1 cellular context compared by ENCODE assay signal in the genomic region with DNA sequence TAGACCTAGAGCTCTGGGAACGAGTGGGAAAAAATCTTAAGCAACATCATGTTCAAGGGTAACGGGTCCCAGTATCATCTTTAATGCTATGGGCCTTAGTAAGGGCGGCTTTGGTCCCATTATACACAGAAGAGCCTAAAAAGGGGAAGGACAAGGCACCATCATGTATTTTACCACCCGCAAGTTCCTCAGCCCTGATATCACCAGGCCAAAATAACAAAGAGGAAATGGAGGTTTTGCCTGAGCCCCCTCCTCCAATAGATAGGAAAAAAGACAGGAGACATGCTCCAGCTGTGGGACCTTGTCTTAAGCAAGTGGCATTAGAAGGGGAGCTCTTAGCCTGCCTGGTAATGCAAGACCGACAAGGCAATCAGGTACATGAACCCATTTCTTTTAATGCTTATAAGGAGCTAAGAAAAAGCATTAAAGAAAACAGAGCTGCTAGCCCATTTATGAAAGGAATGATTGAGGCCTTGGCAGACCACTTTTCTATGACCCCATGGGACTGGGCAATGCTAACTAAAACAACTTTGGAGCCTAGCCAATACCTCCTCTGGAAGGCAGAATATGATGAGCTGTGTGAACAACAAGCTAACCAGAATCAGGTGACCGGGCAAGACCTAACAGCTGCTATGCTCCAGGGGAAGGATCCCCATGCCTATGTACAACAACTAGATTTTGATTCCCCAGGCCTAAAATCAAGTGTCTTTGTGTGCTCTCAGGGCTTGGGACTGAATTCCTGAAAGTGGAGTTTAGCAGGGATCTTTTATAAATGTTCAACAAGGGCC.
TF ChIP-seq lines count a peak whose summit lies in the region.

No MANE protein-coding gene starts in this region.

TF ChIP-seq in GM23338, 12 proteins besides CTCF, POLR2A, EP300 and RAD21:
- TF ChIP-seq POLR2AphosphoS5 (IDR thresholded peaks at IDR 0.05; ENCODE audit: low read depth), result no peak
- TF ChIP-seq, protein P1, sequence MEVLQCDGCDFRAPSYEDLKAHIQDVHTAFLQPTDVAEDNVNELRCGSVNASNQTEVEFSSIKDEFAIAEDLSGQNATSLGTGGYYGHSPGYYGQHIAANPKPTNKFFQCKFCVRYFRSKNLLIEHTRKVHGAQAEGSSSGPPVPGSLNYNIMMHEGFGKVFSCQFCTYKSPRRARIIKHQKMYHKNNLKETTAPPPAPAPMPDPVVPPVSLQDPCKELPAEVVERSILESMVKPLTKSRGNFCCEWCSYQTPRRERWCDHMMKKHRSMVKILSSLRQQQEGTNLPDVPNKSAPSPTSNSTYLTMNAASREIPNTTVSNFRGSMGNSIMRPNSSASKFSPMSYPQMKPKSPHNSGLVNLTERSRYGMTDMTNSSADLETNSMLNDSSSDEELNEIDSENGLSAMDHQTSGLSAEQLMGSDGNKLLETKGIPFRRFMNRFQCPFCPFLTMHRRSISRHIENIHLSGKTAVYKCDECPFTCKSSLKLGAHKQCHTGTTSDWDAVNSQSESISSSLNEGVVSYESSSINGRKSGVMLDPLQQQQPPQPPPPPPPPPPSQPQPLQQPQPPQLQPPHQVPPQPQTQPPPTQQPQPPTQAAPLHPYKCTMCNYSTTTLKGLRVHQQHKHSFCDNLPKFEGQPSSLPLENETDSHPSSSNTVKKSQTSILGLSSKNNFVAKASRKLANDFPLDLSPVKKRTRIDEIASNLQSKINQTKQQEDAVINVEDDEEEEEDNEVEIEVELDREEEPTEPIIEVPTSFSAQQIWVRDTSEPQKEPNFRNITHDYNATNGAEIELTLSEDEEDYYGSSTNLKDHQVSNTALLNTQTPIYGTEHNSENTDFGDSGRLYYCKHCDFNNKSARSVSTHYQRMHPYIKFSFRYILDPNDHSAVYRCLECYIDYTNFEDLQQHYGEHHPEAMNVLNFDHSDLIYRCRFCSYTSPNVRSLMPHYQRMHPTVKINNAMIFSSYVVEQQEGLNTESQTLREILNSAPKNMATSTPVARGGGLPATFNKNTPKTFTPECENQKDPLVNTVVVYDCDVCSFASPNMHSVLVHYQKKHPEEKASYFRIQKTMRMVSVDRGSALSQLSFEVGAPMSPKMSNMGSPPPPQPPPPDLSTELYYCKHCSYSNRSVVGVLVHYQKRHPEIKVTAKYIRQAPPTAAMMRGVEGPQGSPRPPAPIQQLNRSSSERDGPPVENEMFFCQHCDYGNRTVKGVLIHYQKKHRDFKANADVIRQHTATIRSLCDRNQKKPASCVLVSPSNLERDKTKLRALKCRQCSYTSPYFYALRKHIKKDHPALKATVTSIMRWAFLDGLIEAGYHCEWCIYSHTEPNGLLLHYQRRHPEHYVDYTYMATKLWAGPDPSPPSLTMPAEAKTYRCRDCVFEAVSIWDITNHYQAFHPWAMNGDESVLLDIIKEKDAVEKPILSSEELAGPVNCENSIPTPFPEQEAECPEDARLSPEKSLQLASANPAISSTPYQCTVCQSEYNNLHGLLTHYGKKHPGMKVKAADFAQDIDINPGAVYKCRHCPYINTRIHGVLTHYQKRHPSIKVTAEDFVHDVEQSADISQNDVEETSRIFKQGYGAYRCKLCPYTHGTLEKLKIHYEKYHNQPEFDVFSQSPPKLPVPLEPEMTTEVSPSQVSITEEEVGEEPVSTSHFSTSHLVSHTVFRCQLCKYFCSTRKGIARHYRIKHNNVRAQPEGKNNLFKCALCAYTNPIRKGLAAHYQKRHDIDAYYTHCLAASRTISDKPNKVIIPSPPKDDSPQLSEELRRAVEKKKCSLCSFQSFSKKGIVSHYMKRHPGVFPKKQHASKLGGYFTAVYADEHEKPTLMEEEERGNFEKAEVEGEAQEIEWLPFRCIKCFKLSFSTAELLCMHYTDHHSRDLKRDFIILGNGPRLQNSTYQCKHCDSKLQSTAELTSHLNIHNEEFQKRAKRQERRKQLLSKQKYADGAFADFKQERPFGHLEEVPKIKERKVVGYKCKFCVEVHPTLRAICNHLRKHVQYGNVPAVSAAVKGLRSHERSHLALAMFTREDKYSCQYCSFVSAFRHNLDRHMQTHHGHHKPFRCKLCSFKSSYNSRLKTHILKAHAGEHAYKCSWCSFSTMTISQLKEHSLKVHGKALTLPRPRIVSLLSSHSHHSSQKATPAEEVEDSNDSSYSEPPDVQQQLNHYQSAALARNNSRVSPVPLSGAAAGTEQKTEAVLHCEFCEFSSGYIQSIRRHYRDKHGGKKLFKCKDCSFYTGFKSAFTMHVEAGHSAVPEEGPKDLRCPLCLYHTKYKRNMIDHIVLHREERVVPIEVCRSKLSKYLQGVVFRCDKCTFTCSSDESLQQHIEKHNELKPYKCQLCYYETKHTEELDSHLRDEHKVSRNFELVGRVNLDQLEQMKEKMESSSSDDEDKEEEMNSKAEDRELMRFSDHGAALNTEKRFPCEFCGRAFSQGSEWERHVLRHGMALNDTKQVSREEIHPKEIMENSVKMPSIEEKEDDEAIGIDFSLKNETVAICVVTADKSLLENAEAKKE (CRISPR knock-in tag; IDR thresholded peaks at IDR 0.05), result no peak
- TF ChIP-seq, protein P2, sequence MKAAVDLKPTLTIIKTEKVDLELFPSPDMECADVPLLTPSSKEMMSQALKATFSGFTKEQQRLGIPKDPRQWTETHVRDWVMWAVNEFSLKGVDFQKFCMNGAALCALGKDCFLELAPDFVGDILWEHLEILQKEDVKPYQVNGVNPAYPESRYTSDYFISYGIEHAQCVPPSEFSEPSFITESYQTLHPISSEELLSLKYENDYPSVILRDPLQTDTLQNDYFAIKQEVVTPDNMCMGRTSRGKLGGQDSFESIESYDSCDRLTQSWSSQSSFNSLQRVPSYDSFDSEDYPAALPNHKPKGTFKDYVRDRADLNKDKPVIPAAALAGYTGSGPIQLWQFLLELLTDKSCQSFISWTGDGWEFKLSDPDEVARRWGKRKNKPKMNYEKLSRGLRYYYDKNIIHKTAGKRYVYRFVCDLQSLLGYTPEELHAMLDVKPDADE (IDR thresholded peaks at IDR 0.05), result no peak
- no peak for TF ChIP-seq JUNB (IDR thresholded peaks at IDR 0.05; ENCODE audit: unreplicated experiment)
- TF ChIP-seq, protein P3, sequence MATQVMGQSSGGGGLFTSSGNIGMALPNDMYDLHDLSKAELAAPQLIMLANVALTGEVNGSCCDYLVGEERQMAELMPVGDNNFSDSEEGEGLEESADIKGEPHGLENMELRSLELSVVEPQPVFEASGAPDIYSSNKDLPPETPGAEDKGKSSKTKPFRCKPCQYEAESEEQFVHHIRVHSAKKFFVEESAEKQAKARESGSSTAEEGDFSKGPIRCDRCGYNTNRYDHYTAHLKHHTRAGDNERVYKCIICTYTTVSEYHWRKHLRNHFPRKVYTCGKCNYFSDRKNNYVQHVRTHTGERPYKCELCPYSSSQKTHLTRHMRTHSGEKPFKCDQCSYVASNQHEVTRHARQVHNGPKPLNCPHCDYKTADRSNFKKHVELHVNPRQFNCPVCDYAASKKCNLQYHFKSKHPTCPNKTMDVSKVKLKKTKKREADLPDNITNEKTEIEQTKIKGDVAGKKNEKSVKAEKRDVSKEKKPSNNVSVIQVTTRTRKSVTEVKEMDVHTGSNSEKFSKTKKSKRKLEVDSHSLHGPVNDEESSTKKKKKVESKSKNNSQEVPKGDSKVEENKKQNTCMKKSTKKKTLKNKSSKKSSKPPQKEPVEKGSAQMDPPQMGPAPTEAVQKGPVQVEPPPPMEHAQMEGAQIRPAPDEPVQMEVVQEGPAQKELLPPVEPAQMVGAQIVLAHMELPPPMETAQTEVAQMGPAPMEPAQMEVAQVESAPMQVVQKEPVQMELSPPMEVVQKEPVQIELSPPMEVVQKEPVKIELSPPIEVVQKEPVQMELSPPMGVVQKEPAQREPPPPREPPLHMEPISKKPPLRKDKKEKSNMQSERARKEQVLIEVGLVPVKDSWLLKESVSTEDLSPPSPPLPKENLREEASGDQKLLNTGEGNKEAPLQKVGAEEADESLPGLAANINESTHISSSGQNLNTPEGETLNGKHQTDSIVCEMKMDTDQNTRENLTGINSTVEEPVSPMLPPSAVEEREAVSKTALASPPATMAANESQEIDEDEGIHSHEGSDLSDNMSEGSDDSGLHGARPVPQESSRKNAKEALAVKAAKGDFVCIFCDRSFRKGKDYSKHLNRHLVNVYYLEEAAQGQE (IDR thresholded peaks at IDR 0.05; ENCODE audit: unreplicated experiment), result no peak
- TF ChIP-seq ZNF331 (CRISPR knock-in tag; IDR thresholded peaks at IDR 0.05; ENCODE audit: low read depth), result no peak
- TF ChIP-seq EZH2 (IDR thresholded peaks at IDR 0.05; ENCODE audit: low read depth, unreplicated experiment), result no peak
- no peak for TF ChIP-seq EZH2phosphoT487 (IDR thresholded peaks at IDR 0.05; ENCODE audit: unreplicated experiment)
- TF ChIP-seq CREB1 (CRISPR knock-in tag; IDR thresholded peaks at IDR 0.05; ENCODE audit: low read depth), result no peak
- no peak for TF ChIP-seq NANOG (IDR thresholded peaks at IDR 0.05; ENCODE audit: borderline replicate concordance)
- no peak for TF ChIP-seq STAT1 (IDR thresholded peaks at IDR 0.05; ENCODE audit: unreplicated experiment)
- no peak for TF ChIP-seq ZNF114 (CRISPR knock-in tag; IDR thresholded peaks at IDR 0.05)
